In the genomic region with DNA sequence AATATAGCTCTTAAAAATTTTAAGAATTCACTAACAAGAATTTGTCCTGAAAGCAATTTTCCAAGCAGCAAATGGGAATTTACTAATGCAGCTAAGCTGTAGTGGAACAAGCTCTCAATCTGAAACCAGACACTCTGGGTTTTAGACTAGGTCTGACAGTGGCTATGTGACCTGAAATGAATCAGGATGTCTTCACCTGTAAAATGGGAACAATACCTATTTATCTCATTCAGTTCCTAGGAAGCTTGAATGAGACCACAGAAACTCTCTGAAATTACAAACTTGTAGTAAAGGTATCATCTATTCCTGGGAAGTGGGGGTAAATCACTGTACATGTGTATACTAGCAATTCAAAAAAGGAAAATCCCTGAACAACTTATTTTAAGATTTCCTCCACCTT, we compare ENCODE assay signal across 8 cellular contexts. TPM values are rescaled to one million over a fixed set of nuclear protein-coding genes. Genes with fewer than 3 reads are reported as not detected.
DNase-seq lines count a peak whose midpoint lies in the region; ATAC-seq, FAIRE-seq and TF ChIP-seq lines count a peak whose summit lies in the region.

No MANE protein-coding gene starts in this region.

- H3K9me3 ChIP-seq in HepG2 (ENCODE audit: low read length) (no peaks in the 10 kb centered on the region), thyroid gland (no peaks in the 10 kb centered on the region)

- H3K27ac ChIP-seq in HepG2 (ENCODE audit: extremely low read length, insufficient read depth, low read length) (peak overlapping the region; percentile 82), thyroid gland (no peak overlapping the region), substantia nigra (ENCODE audit: low read depth, low read length, poor library complexity, severe bottlenecking) (no peak overlapping the region)

- H3K79me2 ChIP-seq in HepG2 (ENCODE audit: insufficient read depth, low read length): peaks cover 61% of the 10 kb centered on the region

- peaks cover 58% of the 10 kb centered on the region for H3K4me1 Mint-ChIP-seq in activated T-cell treated with anti-CD3 and anti-CD28 coated beads, Interleukin-2, amount 50 U/mL, for 24 hours (ENCODE audit: low read depth)
- peaks cover 63% of the 10 kb centered on the region for H3K4me1 Mint-ChIP-seq in activated naive CD8-positive, alpha-beta T cell treated with anti-CD3 and anti-CD28 coated beads, Interleukin-2, amount 50 U/mL, for 24 hours

- H3K4me3 ChIP-seq in HepG2 (replicated peaks in 1 of 3; ENCODE audit: insufficient read depth in 1 of 3, low read depth in 2 of 3, low read length in 3 of 3) (peak overlapping the region; percentile 75 to 92 (median 86)), thyroid gland (replicated peaks in 1 of 3) (peak overlapping the region in 2 of 3 donors; percentile 63 to 84)

- H3K4me1 ChIP-seq in HepG2 (ENCODE audit: insufficient read depth, low read length): peaks cover 40% of the 10 kb centered on the region
- peaks cover 21 to 22% of the 10 kb centered on the region in 2 donors for H3K4me1 ChIP-seq in thyroid gland

- H3K4me3 Mint-ChIP-seq in activated T-cell treated with anti-CD3 and anti-CD28 coated beads, Interleukin-2, amount 50 U/mL, for 24 hours: peak overlapping the region; percentile 90
- H3K4me3 Mint-ChIP-seq in activated naive CD8-positive, alpha-beta T cell treated with anti-CD3 and anti-CD28 coated beads, Interleukin-2, amount 50 U/mL, for 24 hours: peak overlapping the region; percentile 94

- BruUV-seq in HepG2 (replicated peaks; lab: Mats Ljungman, UMichigan): no TSS peak

- H3K36me3 Mint-ChIP-seq in activated T-cell treated with anti-CD3 and anti-CD28 coated beads, Interleukin-2, amount 50 U/mL, for 24 hours (ENCODE audit: low read depth): peaks cover 70% of the 10 kb centered on the region
- H3K36me3 Mint-ChIP-seq in activated naive CD8-positive, alpha-beta T cell treated with anti-CD3 and anti-CD28 coated beads, Interleukin-2, amount 50 U/mL, for 24 hours (ENCODE audit: low read depth): peaks cover 46% of the 10 kb centered on the region

- H2AFZ ChIP-seq in HepG2 (ENCODE audit: low read length): no peak overlapping the region

- H4K20me1 ChIP-seq in HepG2 (ENCODE audit: insufficient read depth, low read length): peaks cover 4% of the 10 kb centered on the region; the same call in 1 of the 2 replicates

- H3K4me2 ChIP-seq in HepG2 (ENCODE audit: low read depth, low read length): peak overlapping the region; percentile 85

- no peak for FAIRE-seq in HepG2 (lab: Jason Lieb, UNC)

- no peak for DNase-seq in activated T-cell treated with anti-CD3 and anti-CD28 coated beads, Interleukin-2, amount 50 U/mL, for 24 hours
- DNase-seq in activated T-cell treated with anti-CD3 and anti-CD28 coated beads for 4 hours (no peak), HepG2 (ENCODE audit: low spot score) (no peak), thyroid gland (no peak), substantia nigra (lab: John Stamatoyannopoulos, UW) (no peak), NCI-H1105 (lab: John Stamatoyannopoulos, UW) (no peak), NOMO-1 treated with DMSO at 0.1 percent for 48 hours (lab: John Stamatoyannopoulos, UW; ENCODE audit: unreplicated experiment) (no peak)
- no peak for DNase-seq in activated naive CD8-positive, alpha-beta T cell treated with anti-CD3 and anti-CD28 coated beads, Interleukin-2, amount 50 U/mL, for 24 hours

- TF ChIP-seq CTCF in HepG2 (CRISPR knock-in tag; IDR thresholded peaks at IDR 0.05): no peak
- no peak for TF ChIP-seq CTCF in thyroid gland (IDR thresholded peaks at IDR 0.05)

- no peak for ATAC-seq in activated naive CD8-positive, alpha-beta T cell treated with anti-CD3 and anti-CD28 coated beads, Interleukin-2, amount 50 U/mL, for 24 hours
- ATAC-seq in HepG2: no peak

- intact Hi-C loops in HepG2 (cut with micrococcal nuclease; ENCODE audit: unreplicated experiment): loop anchor here (5.0 kb wide), 2 partner anchors 44 to 46 kb away; a partner anchor contains a TSS
- intact Hi-C loops in thyroid gland (cut with DNase I): no loop called here

- CTCF ChIA-PET in HepG2 (lab: Yijun Ruan, JAX; ENCODE audit: low intra/inter-chr PET ratio, low total read pairs): no interaction called here

- peak overlapping the region; percentile 99 for H3K27ac Mint-ChIP-seq in activated T-cell treated with anti-CD3 and anti-CD28 coated beads, Interleukin-2, amount 50 U/mL, for 24 hours
- peak overlapping the region; percentile 97 for H3K27ac Mint-ChIP-seq in activated naive CD8-positive, alpha-beta T cell treated with anti-CD3 and anti-CD28 coated beads, Interleukin-2, amount 50 U/mL, for 24 hours

- TF ChIP-seq RAD21 in HepG2 (CRISPR knock-in tag; IDR thresholded peaks at IDR 0.05): no peak

- in situ Hi-C loops in HepG2 (cut with HindIII; ENCODE audit: extremely low pct_ligation_motif_present, low pct_unique_long_range_greater_than_20kb): loop anchor here (10.0 kb wide), 1 partner anchor 61 kb away; no protein-coding TSS in a partner anchor

- TF ChIP-seq EP300 in HepG2 (IDR thresholded peaks at IDR 0.05; ENCODE audit: low read depth in 2 of 2, low read length in 2 of 2) (no peak), HepG2 (CRISPR knock-in tag; IDR thresholded peaks at IDR 0.05; ENCODE audit: borderline replicate concordance) (no peak)

- H3K9me3 Mint-ChIP-seq in activated T-cell treated with anti-CD3 and anti-CD28 coated beads, Interleukin-2, amount 50 U/mL, for 24 hours: no peaks in the 10 kb centered on the region
- no peaks in the 10 kb centered on the region for H3K9me3 Mint-ChIP-seq in activated naive CD8-positive, alpha-beta T cell treated with anti-CD3 and anti-CD28 coated beads, Interleukin-2, amount 50 U/mL, for 24 hours

- no peaks in the 10 kb centered on the region; a peak in 1 of 5 replicates for H3K27me3 ChIP-seq in HepG2 (ENCODE audit: control insufficient read depth in 1 of 2, insufficient read depth in 2 of 2, low read length in 2 of 2)
- no peaks in the 10 kb centered on the region for H3K27me3 ChIP-seq in thyroid gland

- POLR2A ChIA-PET in HepG2 (lab: Yijun Ruan, JAX): interaction anchor here (1.5 kb wide), 1 partner anchor 63 kb away, joined by 6 read pairs; no protein-coding TSS in a partner anchor

- H3K27me3 Mint-ChIP-seq in activated T-cell treated with anti-CD3 and anti-CD28 coated beads, Interleukin-2, amount 50 U/mL, for 24 hours: no peaks in the 10 kb centered on the region
- no peaks in the 10 kb centered on the region for H3K27me3 Mint-ChIP-seq in activated naive CD8-positive, alpha-beta T cell treated with anti-CD3 and anti-CD28 coated beads, Interleukin-2, amount 50 U/mL, for 24 hours

- TF ChIP-seq POLR2A in HepG2 (IDR thresholded peaks at IDR 0.05; ENCODE audit: insufficient read depth in 1 of 2, low read depth in 2 of 2, low read length in 2 of 2): no peak
- TF ChIP-seq POLR2A in thyroid gland (IDR thresholded peaks at IDR 0.05): no peak

- H3K9ac ChIP-seq in HepG2 (ENCODE audit: insufficient read depth, low read depth, low read length): peak overlapping the region; percentile 92

- peaks cover 2 to 27% of the 10 kb centered on the region in 2 experiments; a peak in 4 of 5 replicates for H3K36me3 ChIP-seq in HepG2 (replicated peaks in 1 of 2; ENCODE audit: control insufficient read depth in 1 of 2, insufficient read depth in 2 of 2, low read length in 2 of 2)
- H3K36me3 ChIP-seq in thyroid gland: peaks cover 0 to 11% of the 10 kb centered on the region in 2 donors

RNA-seq across cellular contexts. Expression of a gene that starts 1.2 kb away (rescaled TPM):
- total RNA-seq in HepG2 (2016; rRNA removed; fragmentation: Illumina TruSeq; extraction: Trizol) (42.0 and 53.6 TPM in 2 replicates), thyroid gland (10 to 100 TPM; 13.2 to 28.1 (median 18.2) TPM)
- total RNA-seq in HepG2 (2016; cell fraction: cytosol; rRNA removed; fragmentation: Illumina TruSeq; extraction: Trizol; ENCODE audit: low read depth): 14.7 and 15.7 TPM in 2 replicates
- total RNA-seq in HepG2 (2016; cell fraction: insoluble cytoplasmic fraction; rRNA removed; fragmentation: Illumina TruSeq; extraction: Trizol): 39.8 and 50.1 TPM in 2 replicates
- total RNA-seq in HepG2 (2016; cell fraction: membrane; rRNA removed; fragmentation: Illumina TruSeq; extraction: Trizol): 18.1 and 18.7 TPM in 2 replicates
- total RNA-seq in HepG2 (2016; cell fraction: nucleus; rRNA removed; fragmentation: Illumina TruSeq; extraction: Trizol): 41.0 and 44.1 TPM in 2 replicates
- 14.7 and 19.6 TPM in 2 replicates for polyA plus RNA-seq in HepG2 (2011; rRNA removed)
- polyA plus RNA-seq in HepG2 (2011; cell fraction: cytosol; rRNA removed): 6.1 and 6.3 TPM in 2 replicates
- 35.1 and 47.5 TPM in 2 replicates for polyA plus RNA-seq in HepG2 (2011; cell fraction: nucleus; rRNA removed)
- polyA plus RNA-seq in HepG2 (2012): 19.1 and 25.9 TPM in 2 replicates
- 9.5 and 9.9 TPM in 2 replicates for polyA plus RNA-seq in HepG2 (2016; cell fraction: cytosol; fragmentation: Illumina TruSeq; extraction: Trizol; ENCODE audit: low read depth)
- polyA plus RNA-seq in HepG2 (2016; cell fraction: insoluble cytoplasmic fraction; fragmentation: Illumina TruSeq; extraction: Trizol; ENCODE audit: low read depth): 69.1 and 73.1 TPM in 2 replicates
- polyA plus RNA-seq in HepG2 (2016; cell fraction: membrane; fragmentation: Illumina TruSeq; extraction: Trizol; ENCODE audit: low read depth): 13.0 and 14.9 TPM in 2 replicates
- polyA plus RNA-seq in HepG2 (2016; cell fraction: nucleus; fragmentation: Illumina TruSeq; extraction: Trizol; ENCODE audit: insufficient read depth, low read depth): 104 and 106 TPM in 2 replicates
- polyA minus RNA-seq in HepG2 (2011; rRNA and poly(A)+ RNA removed; ENCODE audit: low replicate concordance): 5.8 and 6.9 TPM in 2 replicates
- 3.5 and 4.3 TPM in 2 replicates for polyA minus RNA-seq in HepG2 (2011; cell fraction: cytosol; rRNA and poly(A)+ RNA removed)
- polyA minus RNA-seq in HepG2 (2011; cell fraction: nucleus; rRNA and poly(A)+ RNA removed): 37.7 and 43.9 TPM in 2 replicates

RNA-seq across cellular contexts. Expression of a gene that starts 4.1 kb away (rescaled TPM):
- total RNA-seq in HepG2 (2016; rRNA removed; fragmentation: Illumina TruSeq; extraction: Trizol): 181 and 288 TPM in 2 replicates
- total RNA-seq in HepG2 (2016; cell fraction: cytosol; rRNA removed; fragmentation: Illumina TruSeq; extraction: Trizol; ENCODE audit: low read depth): 22.7 and 25.6 TPM in 2 replicates
- total RNA-seq in HepG2 (2016; cell fraction: insoluble cytoplasmic fraction; rRNA removed; fragmentation: Illumina TruSeq; extraction: Trizol): 191 and 295 TPM in 2 replicates
- total RNA-seq in HepG2 (2016; cell fraction: membrane; rRNA removed; fragmentation: Illumina TruSeq; extraction: Trizol): 36.5 and 44.0 TPM in 2 replicates
- total RNA-seq in HepG2 (2016; cell fraction: nucleus; rRNA removed; fragmentation: Illumina TruSeq; extraction: Trizol): 73.2 and 83.1 TPM in 2 replicates
- 70.3 and 89.9 TPM in 2 replicates for polyA plus RNA-seq in HepG2 (2011; rRNA removed)
- 53.2 and 76.5 TPM in 2 replicates for polyA plus RNA-seq in HepG2 (2011; cell fraction: cytosol; rRNA removed)
- 35.8 and 47.8 TPM in 2 replicates for polyA plus RNA-seq in HepG2 (2011; cell fraction: nucleus; rRNA removed)
- polyA plus RNA-seq in HepG2 (2012): 100 and 112 TPM in 2 replicates
- 21.0 and 23.6 TPM in 2 replicates for polyA plus RNA-seq in HepG2 (2016; cell fraction: cytosol; fragmentation: Illumina TruSeq; extraction: Trizol; ENCODE audit: low read depth)
- 244 and 257 TPM in 2 replicates for polyA plus RNA-seq in HepG2 (2016; cell fraction: insoluble cytoplasmic fraction; fragmentation: Illumina TruSeq; extraction: Trizol; ENCODE audit: low read depth)
- polyA plus RNA-seq in HepG2 (2016; cell fraction: membrane; fragmentation: Illumina TruSeq; extraction: Trizol; ENCODE audit: low read depth): 23.1 and 25.0 TPM in 2 replicates
- polyA plus RNA-seq in HepG2 (2016; cell fraction: nucleus; fragmentation: Illumina TruSeq; extraction: Trizol; ENCODE audit: insufficient read depth, low read depth): 89.9 and 94.6 TPM in 2 replicates
- polyA minus RNA-seq in HepG2 (2011; rRNA and poly(A)+ RNA removed; ENCODE audit: low replicate concordance): 20.2 and 53.5 TPM in 2 replicates
- polyA minus RNA-seq in HepG2 (2011; cell fraction: cytosol; rRNA and poly(A)+ RNA removed): 39.5 and 47.1 TPM in 2 replicates
- 21.0 and 44.4 TPM in 2 replicates for polyA minus RNA-seq in HepG2 (2011; cell fraction: nucleus; rRNA and poly(A)+ RNA removed)
- 100 to 1,000 TPM in 3 of 4 donors, 10 to 100 TPM in 1; 90.8 to 144 (median 113) TPM for total RNA-seq in thyroid gland

RNA-seq across cellular contexts. Expression of a gene that starts 46.1 kb away (rescaled TPM):
- total RNA-seq in HepG2 (2016; rRNA removed; fragmentation: Illumina TruSeq; extraction: Trizol) (75.9 and 80.8 TPM in 2 replicates), thyroid gland (10 to 100 TPM; 52.1 to 77.4 (median 61.2) TPM)
- 10.3 and 10.9 TPM in 2 replicates for total RNA-seq in HepG2 (2016; cell fraction: cytosol; rRNA removed; fragmentation: Illumina TruSeq; extraction: Trizol; ENCODE audit: low read depth)
- 74.2 and 81.6 TPM in 2 replicates for total RNA-seq in HepG2 (2016; cell fraction: insoluble cytoplasmic fraction; rRNA removed; fragmentation: Illumina TruSeq; extraction: Trizol)
- 24.9 and 31.0 TPM in 2 replicates for total RNA-seq in HepG2 (2016; cell fraction: membrane; rRNA removed; fragmentation: Illumina TruSeq; extraction: Trizol)
- 60.5 and 65.2 TPM in 2 replicates for total RNA-seq in HepG2 (2016; cell fraction: nucleus; rRNA removed; fragmentation: Illumina TruSeq; extraction: Trizol)
- 94.2 and 124 TPM in 2 replicates for polyA plus RNA-seq in HepG2 (2011; rRNA removed)
- polyA plus RNA-seq in HepG2 (2011; cell fraction: cytosol; rRNA removed): 64.0 and 87.7 TPM in 2 replicates
- 124 and 132 TPM in 2 replicates for polyA plus RNA-seq in HepG2 (2011; cell fraction: nucleus; rRNA removed)
- 83.3 and 103 TPM in 2 replicates for polyA plus RNA-seq in HepG2 (2012)
- 11.4 and 12.8 TPM in 2 replicates for polyA plus RNA-seq in HepG2 (2016; cell fraction: cytosol; fragmentation: Illumina TruSeq; extraction: Trizol; ENCODE audit: low read depth)
- 71.3 and 72.3 TPM in 2 replicates for polyA plus RNA-seq in HepG2 (2016; cell fraction: insoluble cytoplasmic fraction; fragmentation: Illumina TruSeq; extraction: Trizol; ENCODE audit: low read depth)
- 19.0 and 23.5 TPM in 2 replicates for polyA plus RNA-seq in HepG2 (2016; cell fraction: membrane; fragmentation: Illumina TruSeq; extraction: Trizol; ENCODE audit: low read depth)
- polyA plus RNA-seq in HepG2 (2016; cell fraction: nucleus; fragmentation: Illumina TruSeq; extraction: Trizol; ENCODE audit: insufficient read depth, low read depth): 114 and 128 TPM in 2 replicates
- 21.2 and 28.8 TPM in 2 replicates for polyA minus RNA-seq in HepG2 (2011; rRNA and poly(A)+ RNA removed; ENCODE audit: low replicate concordance)
- 41.1 and 42.2 TPM in 2 replicates for polyA minus RNA-seq in HepG2 (2011; cell fraction: cytosol; rRNA and poly(A)+ RNA removed)
- polyA minus RNA-seq in HepG2 (2011; cell fraction: nucleus; rRNA and poly(A)+ RNA removed): 51.8 and 58.2 TPM in 2 replicates
